Comparison of ENCODE assay signal across 10 cellular contexts in genomic region chr9:5631021-5631420, GRCh38. TPM values are rescaled to one million over a fixed set of nuclear protein-coding genes. Genes with fewer than 3 reads are reported as not detected.
DNase-seq lines count a peak whose midpoint lies in the region; ATAC-seq and TF ChIP-seq lines count a peak whose summit lies in the region.
"Had no signal": no experiment of that assay in that cellular context is flagged by ENCODE, and none has a peak within 500 bp of the region (broad histone marks: within the 10 kb centered on the region; RNA-seq: fewer than 3 reads in every experiment).

No MANE protein-coding gene starts in this region.

- H3K27ac ChIP-seq in GM23248 (no peak overlapping the region), SJSA1 (peak overlapping the region; percentile 85), substantia nigra (ENCODE audit: low read depth, low read length, poor library complexity, severe bottlenecking) (no peak overlapping the region)

- no peaks in the 10 kb centered on the region for H3K9me3 ChIP-seq in GM23248 (ENCODE audit: low read depth)
- peaks cover 4% of the 10 kb centered on the region; the same call in 1 of the 2 replicates for H3K9me3 ChIP-seq in SJSA1 (replicated peaks)

- H3K9ac ChIP-seq in GM23248: peak overlapping the region; percentile 87

- H3K27ac Mint-ChIP-seq in stimulated activated memory B cell treated with anti-CD40 and anti-IgM and Interleukin-4, amounts not matched to agents 10 μg/mL and 1 μg/mL and 100 μg/mL, for 72 hours: no peak overlapping the region

- no peaks in the 10 kb centered on the region for H3K27me3 ChIP-seq in GM23248 (replicated peaks; ENCODE audit: insufficient read depth)
- no peaks in the 10 kb centered on the region for H3K27me3 ChIP-seq in SJSA1 (replicated peaks)
- H3K27me3 ChIP-seq: stomach had no signal

- no peak for ATAC-seq in stimulated activated memory B cell treated with anti-CD40 and anti-IgM and Interleukin-4, amounts not matched to agents 10 μg/mL and 1 μg/mL and 100 μg/mL, for 72 hours

- peaks cover 25% of the 10 kb centered on the region for H3K36me3 Mint-ChIP-seq in stimulated activated memory B cell treated with anti-CD40 and anti-IgM and Interleukin-4, amounts not matched to agents 10 μg/mL and 1 μg/mL and 100 μg/mL, for 72 hours

- H3K36me3 ChIP-seq in GM23248 (ENCODE audit: low read depth) (no peaks in the 10 kb centered on the region), SJSA1 (peaks cover 12% of the 10 kb centered on the region)
- H3K36me3 ChIP-seq: stomach had no signal

- H3K9me3 Mint-ChIP-seq in stimulated activated memory B cell treated with anti-CD40 and anti-IgM and Interleukin-4, amounts not matched to agents 10 μg/mL and 1 μg/mL and 100 μg/mL, for 72 hours: peaks cover 7% of the 10 kb centered on the region

- WGBS in GM23248 (ENCODE audit: low coverage in 1 of 2, low lambda C conversion rate in 2 of 2, missing lambda C conversion rate in 2 of 2), 2 experiments: 0 to 5% methylated on average over 1 of the region's 1 CpG

- H3K4me3 ChIP-seq in GM23248: peak overlapping the region; percentile 92
- peak overlapping the region; percentile 90 for H3K4me3 ChIP-seq in SJSA1
- peak overlapping the region; percentile 67 for H3K4me3 ChIP-seq in fibroblast of the aortic adventitia (ENCODE audit: low read depth, low read length)

- H3K4me3 Mint-ChIP-seq in stimulated activated memory B cell treated with anti-CD40 and anti-IgM and Interleukin-4, amounts not matched to agents 10 μg/mL and 1 μg/mL and 100 μg/mL, for 72 hours: peak overlapping the region; percentile 28

- peaks cover 43% of the 10 kb centered on the region for H3K4me1 ChIP-seq in GM23248 (ENCODE audit: insufficient read depth)
- H3K4me1 ChIP-seq in SJSA1 (replicated peaks): peaks cover 41% of the 10 kb centered on the region

- peaks cover 84% of the 10 kb centered on the region for H3K79me2 ChIP-seq in GM23248 (ENCODE audit: insufficient read depth)

- in situ Hi-C loops in GM23248 (cut with MboI): no loop called here

- DNase-seq in GM23248 (peak; percentile 9), SJSA1 (ENCODE audit: low read depth in 1 of 2, low spot score in 2 of 2) (peak in 1 of 2 experiments; percentile 53), fibroblast of the aortic adventitia (ENCODE audit: low read depth) (peak; percentile 41), substantia nigra (lab: John Stamatoyannopoulos, UW) (no peak), NCI-H187 treated with DMSO at 0.1 percent for 48 hours (lab: John Stamatoyannopoulos, UW) (no peak)
- no peak for DNase-seq in activated CD4-positive, alpha-beta T cell treated with anti-CD3 and anti-CD28 coated beads, Interleukin-2, amount 50 U/mL, for 48 hours
- DNase-seq: activated CD8-positive, alpha-beta memory T cell treated with anti-CD3 and anti-CD28 coated beads for 24 hours; NCI-H2029 treated with DMSO at 0.1 percent for 48 hours; stomach had no signal

- H3K4me1 Mint-ChIP-seq in stimulated activated memory B cell treated with anti-CD40 and anti-IgM and Interleukin-4, amounts not matched to agents 10 μg/mL and 1 μg/mL and 100 μg/mL, for 72 hours: peaks cover 77% of the 10 kb centered on the region

- no peaks in the 10 kb centered on the region for H3K9me2 ChIP-seq in GM23248 (ENCODE audit: insufficient read depth)

- no peak for TF ChIP-seq CTCF in fibroblast of the aortic adventitia (IDR thresholded peaks at IDR 0.05; ENCODE audit: insufficient read depth, low read length)

- peaks cover 8% of the 10 kb centered on the region for H4K20me1 ChIP-seq in GM23248 (ENCODE audit: insufficient read depth)

- peaks cover 39% of the 10 kb centered on the region for H3F3A ChIP-seq in GM23248 (ENCODE audit: insufficient read depth)

- H3K27me3 Mint-ChIP-seq in stimulated activated memory B cell treated with anti-CD40 and anti-IgM and Interleukin-4, amounts not matched to agents 10 μg/mL and 1 μg/mL and 100 μg/mL, for 72 hours: no peaks in the 10 kb centered on the region

- peak overlapping the region; percentile 91 for H3K4me2 ChIP-seq in GM23248 (ENCODE audit: unreplicated experiment)

- H2AFZ ChIP-seq in GM23248: no peak overlapping the region

RNA-seq across cellular contexts. Expression of gene RIC1, which starts 2.1 kb away (rescaled TPM):
- 39.6 and 48.7 TPM in 2 replicates for total RNA-seq in GM23248 (2014; rRNA removed; shearing (Covaris generic))
- polyA plus RNA-seq in GM23248 (2016; fragmentation: Nextera tagmentation; extraction: Ambion mirVana): 13.0 and 13.7 TPM in 2 replicates
- total RNA-seq in SJSA1 (2014; rRNA removed; shearing (Covaris generic)): 25.3 and 35.0 TPM in 2 replicates
- total RNA-seq in fibroblast of the aortic adventitia (ENCODE audit: low replicate concordance): 28.8 and 37.8 TPM in 2 replicates

Comparison
In these comparisons a context has a peak if more than half of its experiments do, and no peak if none do; other contexts are left out.
1. DNase-seq: peak in GM23248 (single experiment) and fibroblast of the aortic adventitia (single experiment); none in activated CD4-positive, alpha-beta T cell treated with anti-CD3 and anti-CD28 coated beads, Interleukin-2, amount 50 U/mL, for 48 hours (0 of 2), substantia nigra (0 of 49) and NCI-H187 treated with DMSO at 0.1 percent for 48 hours (single experiment).
2. Peak in every context shown above with its lines, with median percentiles within 50 percentile points of each other: H3K4me3 ChIP-seq.